In the genomic region with DNA sequence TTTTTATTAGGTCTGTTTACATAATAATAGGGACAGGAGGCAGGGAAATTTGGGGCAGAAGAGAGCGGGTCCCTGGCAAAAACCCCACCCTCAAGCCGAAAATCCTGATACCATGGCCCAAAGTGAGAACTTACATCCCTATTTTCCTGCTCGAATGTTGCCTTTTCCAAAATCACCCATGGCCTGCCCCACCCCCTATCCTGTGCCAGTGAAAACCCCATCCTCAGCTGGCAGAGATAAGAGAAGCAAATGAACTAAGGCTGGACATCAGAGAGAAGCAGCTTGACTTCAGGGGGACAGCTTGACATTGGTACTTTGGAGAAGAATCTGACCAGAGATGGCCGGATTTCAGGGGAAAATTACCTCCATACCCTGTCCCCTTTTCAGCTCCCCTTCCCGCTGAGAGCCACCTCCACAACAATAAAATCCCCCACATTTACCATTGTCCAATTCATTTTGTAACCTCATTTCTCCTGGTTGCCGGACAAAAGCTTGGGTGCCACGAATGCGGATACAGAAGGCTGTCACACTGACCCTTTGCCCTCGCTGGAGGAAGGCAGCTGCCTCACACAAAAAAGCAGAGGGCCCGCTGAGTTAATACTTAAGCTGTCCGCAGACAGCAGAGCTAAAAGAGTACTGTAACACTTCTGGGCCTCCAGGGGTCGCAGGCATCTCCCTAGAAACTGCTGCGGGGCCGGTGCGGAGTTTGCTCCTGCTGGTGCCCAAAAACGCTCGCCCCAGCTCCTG, we compare ENCODE assay signal across 1 cellular context.
TF ChIP-seq lines count a peak whose summit lies in the region.

No MANE protein-coding gene starts in this region.

TF ChIP-seq in HepG2, 621 proteins besides CTCF, POLR2A, EP300 and RAD21 (continued from another document):
- peak; percentile 39; the same call in 1 of the 2 replicates for TF ChIP-seq KDM2A (CRISPR knock-in tag; IDR thresholded peaks at IDR 0.05; ENCODE audit: borderline replicate concordance, low read depth)
- TF ChIP-seq, protein P1, sequence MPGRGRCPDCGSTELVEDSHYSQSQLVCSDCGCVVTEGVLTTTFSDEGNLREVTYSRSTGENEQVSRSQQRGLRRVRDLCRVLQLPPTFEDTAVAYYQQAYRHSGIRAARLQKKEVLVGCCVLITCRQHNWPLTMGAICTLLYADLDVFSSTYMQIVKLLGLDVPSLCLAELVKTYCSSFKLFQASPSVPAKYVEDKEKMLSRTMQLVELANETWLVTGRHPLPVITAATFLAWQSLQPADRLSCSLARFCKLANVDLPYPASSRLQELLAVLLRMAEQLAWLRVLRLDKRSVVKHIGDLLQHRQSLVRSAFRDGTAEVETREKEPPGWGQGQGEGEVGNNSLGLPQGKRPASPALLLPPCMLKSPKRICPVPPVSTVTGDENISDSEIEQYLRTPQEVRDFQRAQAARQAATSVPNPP (CRISPR knock-in tag; IDR thresholded peaks at IDR 0.05) = no peak
- peak; percentile 44; the same call in 1 of the 2 replicates for TF ChIP-seq KMT2B (CRISPR knock-in tag; IDR thresholded peaks at IDR 0.05)
- TF ChIP-seq TGIF2 (CRISPR knock-in tag; IDR thresholded peaks at IDR 0.05) = no peak
- peak; percentile 62; the same call in 1 of the 2 replicates for TF ChIP-seq ZNF292 (CRISPR knock-in tag; IDR thresholded peaks at IDR 0.05; ENCODE audit: borderline replicate concordance, low read depth)
- 0 out of 2 replicates have a peak, but pooled peaks have one; percentile 24 for TF ChIP-seq ZNF350 (CRISPR knock-in tag; IDR thresholded peaks at IDR 0.05; ENCODE audit: borderline replicate concordance, low read depth)
- 0 out of 2 replicates have a peak, but pooled peaks have one; percentile 23 for TF ChIP-seq ISL2 (CRISPR knock-in tag; IDR thresholded peaks at IDR 0.05)
- TF ChIP-seq, protein P2, sequence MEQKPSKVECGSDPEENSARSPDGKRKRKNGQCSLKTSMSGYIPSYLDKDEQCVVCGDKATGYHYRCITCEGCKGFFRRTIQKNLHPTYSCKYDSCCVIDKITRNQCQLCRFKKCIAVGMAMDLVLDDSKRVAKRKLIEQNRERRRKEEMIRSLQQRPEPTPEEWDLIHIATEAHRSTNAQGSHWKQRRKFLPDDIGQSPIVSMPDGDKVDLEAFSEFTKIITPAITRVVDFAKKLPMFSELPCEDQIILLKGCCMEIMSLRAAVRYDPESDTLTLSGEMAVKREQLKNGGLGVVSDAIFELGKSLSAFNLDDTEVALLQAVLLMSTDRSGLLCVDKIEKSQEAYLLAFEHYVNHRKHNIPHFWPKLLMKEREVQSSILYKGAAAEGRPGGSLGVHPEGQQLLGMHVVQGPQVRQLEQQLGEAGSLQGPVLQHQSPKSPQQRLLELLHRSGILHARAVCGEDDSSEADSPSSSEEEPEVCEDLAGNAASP (CRISPR knock-in tag; IDR thresholded peaks at IDR 0.05; ENCODE audit: borderline replicate concordance) = 0 out of 2 replicates have a peak, but pooled peaks have one; percentile 50
- TF ChIP-seq NFATC3 (CRISPR knock-in tag; IDR thresholded peaks at IDR 0.05) = no peak
- no peak for TF ChIP-seq ZNF558 (CRISPR knock-in tag; IDR thresholded peaks at IDR 0.05; ENCODE audit: borderline replicate concordance)
- no peak for TF ChIP-seq ESRRA (CRISPR knock-in tag; IDR thresholded peaks at IDR 0.05; ENCODE audit: low read depth)
- TF ChIP-seq ZNF615 (CRISPR knock-in tag; IDR thresholded peaks at IDR 0.05; ENCODE audit: borderline replicate concordance) = no peak
- TF ChIP-seq ZFP36 (IDR thresholded peaks at IDR 0.05; ENCODE audit: borderline replicate concordance, low read depth, low read length, partially characterized antibody) = no peak
- no peak for TF ChIP-seq MXD4 (CRISPR knock-in tag; IDR thresholded peaks at IDR 0.05)
- TF ChIP-seq ELF3 (CRISPR knock-in tag; IDR thresholded peaks at IDR 0.05) = peak; percentile 48; the same call in 1 of the 2 replicates
- TF ChIP-seq, protein P3, sequence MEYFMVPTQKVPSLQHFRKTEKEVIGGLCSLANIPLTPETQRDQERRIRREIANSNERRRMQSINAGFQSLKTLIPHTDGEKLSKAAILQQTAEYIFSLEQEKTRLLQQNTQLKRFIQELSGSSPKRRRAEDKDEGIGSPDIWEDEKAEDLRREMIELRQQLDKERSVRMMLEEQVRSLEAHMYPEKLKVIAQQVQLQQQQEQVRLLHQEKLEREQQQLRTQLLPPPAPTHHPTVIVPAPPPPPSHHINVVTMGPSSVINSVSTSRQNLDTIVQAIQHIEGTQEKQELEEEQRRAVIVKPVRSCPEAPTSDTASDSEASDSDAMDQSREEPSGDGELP (IDR thresholded peaks at IDR 0.05; ENCODE audit: borderline replicate concordance, low read depth) = peak; percentile 28; the same call in 1 of the 2 replicates
- TF ChIP-seq RARA (CRISPR knock-in tag; IDR thresholded peaks at IDR 0.05) = peak; percentile 39; the same call in 1 of the 2 replicates
- TF ChIP-seq, protein P4, sequence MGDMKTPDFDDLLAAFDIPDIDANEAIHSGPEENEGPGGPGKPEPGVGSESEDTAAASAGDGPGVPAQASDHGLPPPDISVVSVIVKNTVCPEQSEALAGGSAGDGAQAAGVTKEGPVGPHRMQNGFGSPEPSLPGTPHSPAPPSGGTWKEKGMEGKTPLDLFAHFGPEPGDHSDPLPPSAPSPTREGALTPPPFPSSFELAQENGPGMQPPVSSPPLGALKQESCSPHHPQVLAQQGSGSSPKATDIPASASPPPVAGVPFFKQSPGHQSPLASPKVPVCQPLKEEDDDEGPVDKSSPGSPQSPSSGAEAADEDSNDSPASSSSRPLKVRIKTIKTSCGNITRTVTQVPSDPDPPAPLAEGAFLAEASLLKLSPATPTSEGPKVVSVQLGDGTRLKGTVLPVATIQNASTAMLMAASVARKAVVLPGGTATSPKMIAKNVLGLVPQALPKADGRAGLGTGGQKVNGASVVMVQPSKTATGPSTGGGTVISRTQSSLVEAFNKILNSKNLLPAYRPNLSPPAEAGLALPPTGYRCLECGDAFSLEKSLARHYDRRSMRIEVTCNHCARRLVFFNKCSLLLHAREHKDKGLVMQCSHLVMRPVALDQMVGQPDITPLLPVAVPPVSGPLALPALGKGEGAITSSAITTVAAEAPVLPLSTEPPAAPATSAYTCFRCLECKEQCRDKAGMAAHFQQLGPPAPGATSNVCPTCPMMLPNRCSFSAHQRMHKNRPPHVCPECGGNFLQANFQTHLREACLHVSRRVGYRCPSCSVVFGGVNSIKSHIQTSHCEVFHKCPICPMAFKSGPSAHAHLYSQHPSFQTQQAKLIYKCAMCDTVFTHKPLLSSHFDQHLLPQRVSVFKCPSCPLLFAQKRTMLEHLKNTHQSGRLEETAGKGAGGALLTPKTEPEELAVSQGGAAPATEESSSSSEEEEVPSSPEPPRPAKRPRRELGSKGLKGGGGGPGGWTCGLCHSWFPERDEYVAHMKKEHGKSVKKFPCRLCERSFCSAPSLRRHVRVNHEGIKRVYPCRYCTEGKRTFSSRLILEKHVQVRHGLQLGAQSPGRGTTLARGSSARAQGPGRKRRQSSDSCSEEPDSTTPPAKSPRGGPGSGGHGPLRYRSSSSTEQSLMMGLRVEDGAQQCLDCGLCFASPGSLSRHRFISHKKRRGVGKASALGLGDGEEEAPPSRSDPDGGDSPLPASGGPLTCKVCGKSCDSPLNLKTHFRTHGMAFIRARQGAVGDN (CRISPR knock-in tag; IDR thresholded peaks at IDR 0.05) = peak; percentile 57
- TF ChIP-seq, protein P5, sequence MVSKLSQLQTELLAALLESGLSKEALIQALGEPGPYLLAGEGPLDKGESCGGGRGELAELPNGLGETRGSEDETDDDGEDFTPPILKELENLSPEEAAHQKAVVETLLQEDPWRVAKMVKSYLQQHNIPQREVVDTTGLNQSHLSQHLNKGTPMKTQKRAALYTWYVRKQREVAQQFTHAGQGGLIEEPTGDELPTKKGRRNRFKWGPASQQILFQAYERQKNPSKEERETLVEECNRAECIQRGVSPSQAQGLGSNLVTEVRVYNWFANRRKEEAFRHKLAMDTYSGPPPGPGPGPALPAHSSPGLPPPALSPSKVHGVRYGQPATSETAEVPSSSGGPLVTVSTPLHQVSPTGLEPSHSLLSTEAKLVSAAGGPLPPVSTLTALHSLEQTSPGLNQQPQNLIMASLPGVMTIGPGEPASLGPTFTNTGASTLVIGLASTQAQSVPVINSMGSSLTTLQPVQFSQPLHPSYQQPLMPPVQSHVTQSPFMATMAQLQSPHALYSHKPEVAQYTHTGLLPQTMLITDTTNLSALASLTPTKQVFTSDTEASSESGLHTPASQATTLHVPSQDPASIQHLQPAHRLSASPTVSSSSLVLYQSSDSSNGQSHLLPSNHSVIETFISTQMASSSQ (IDR thresholded peaks at IDR 0.05; ENCODE audit: low read depth) = peak; percentile 13; the same call in 1 of the 2 replicates
- TF ChIP-seq, protein P5 (CRISPR knock-in tag; IDR thresholded peaks at IDR 0.05; ENCODE audit: borderline replicate concordance) = peak; percentile 56; the same call in 1 of the 2 replicates
- 0 out of 2 replicates have a peak, but pooled peaks have one; percentile 42 for TF ChIP-seq BORCS8-MEF2B (CRISPR knock-in tag; IDR thresholded peaks at IDR 0.05)
- TF ChIP-seq, protein P6, sequence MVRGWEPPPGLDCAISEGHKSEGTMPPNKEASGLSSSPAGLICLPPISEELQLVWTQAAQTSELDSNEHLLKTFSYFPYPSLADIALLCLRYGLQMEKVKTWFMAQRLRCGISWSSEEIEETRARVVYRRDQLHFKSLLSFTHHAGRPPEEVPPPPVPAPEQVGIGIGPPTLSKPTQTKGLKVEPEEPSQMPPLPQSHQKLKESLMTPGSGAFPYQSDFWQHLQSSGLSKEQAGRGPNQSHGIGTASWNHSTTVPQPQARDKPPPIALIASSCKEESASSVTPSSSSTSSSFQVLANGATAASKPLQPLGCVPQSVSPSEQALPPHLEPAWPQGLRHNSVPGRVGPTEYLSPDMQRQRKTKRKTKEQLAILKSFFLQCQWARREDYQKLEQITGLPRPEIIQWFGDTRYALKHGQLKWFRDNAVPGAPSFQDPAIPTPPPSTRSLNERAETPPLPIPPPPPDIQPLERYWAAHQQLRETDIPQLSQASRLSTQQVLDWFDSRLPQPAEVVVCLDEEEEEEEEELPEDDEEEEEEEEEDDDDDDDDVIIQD (CRISPR knock-in tag; IDR thresholded peaks at IDR 0.05; ENCODE audit: low read depth) = 0 out of 2 replicates have a peak, but pooled peaks have one; percentile 26
- TF ChIP-seq ZNF713 (CRISPR knock-in tag; IDR thresholded peaks at IDR 0.05) = no peak
TF ChIP-seq in HepG2: peak in this region for 59.
